Comparison of ENCODE assay signal across 2 cellular contexts in the genomic region with DNA sequence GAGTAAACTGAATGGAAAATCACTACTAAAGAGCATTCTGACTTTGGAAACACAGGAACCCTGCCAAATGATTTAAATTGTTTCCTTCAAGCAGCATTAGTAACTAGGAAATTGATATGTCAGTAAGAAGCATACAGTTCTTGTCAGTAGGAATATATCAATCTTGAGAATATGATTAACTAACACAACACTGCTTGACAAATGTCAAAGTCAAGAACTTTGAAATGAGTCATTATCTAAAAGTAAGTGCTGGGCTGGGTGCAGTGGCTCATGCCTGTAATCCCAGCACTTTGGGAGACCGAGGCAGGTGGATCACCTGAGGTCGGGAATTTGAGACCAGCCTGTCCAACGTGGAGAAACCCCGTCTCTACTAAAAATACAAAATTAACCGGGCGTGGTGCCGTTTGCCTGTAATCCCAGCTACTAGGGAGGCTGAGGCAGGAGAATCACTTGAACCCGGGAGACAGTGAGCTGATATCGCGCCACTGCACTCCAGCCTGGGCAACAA.
TF ChIP-seq lines count a peak whose summit lies in the region.

No MANE protein-coding gene starts in this region.

TF ChIP-seq in K562, 482 proteins besides CTCF, POLR2A, EP300 and RAD21:
- peak; percentile 11 for TF ChIP-seq MEIS2 (IDR thresholded peaks at IDR 0.05; ENCODE audit: partially characterized antibody)
TF ChIP-seq in K562: peak in this region for 1; not testable (repeated sequence) for 481.

TF ChIP-seq in neural cell, 6 proteins besides CTCF, POLR2A, EP300 and RAD21:
- TF ChIP-seq POLR2AphosphoS5 (IDR thresholded peaks at IDR 0.05): peak; percentile 37
